Comparison of ENCODE assay signal across 8 cellular contexts in the genomic region with DNA sequence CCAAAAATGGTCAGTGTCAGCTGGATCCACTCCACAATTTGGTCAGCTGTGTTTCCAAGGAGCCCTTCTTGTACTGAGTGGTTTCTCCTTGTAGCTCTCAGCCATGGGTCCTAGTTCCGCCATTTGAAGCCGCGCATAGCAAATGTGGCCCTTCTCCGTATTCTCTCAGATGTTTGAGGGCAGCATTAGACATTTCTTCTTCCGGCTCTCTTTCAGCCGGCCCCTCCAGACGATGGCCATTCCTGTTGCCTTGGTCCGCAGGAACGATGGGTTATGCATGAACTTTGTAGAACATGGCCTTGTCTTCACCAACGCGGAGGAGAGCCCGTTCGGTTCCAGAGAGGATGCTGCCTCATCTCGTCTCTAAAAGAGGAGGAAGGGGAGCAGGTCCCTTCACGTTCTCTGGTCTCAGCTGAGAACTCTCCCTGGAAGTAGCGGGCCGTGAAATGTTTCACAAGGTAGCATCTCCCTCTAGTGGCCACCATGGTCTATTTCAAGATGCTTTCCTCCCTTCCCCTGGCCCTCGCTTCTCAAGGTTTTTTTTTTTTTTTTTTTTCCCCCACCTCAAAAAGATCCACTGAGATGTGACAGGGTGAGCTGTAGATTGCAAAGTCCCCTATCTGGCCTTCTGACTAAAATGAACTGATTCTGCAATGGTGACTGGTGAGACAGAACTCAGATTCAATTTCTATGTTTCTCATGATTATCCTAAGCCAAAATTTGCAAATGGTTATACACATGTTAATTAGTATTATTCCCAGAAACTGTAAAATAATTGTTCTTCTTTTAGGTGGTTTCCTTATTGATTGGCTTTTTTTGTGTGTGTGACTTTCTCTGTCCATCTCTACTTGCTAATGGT. TPM values are rescaled to one million over a fixed set of nuclear protein-coding genes. Genes with fewer than 3 reads are reported as not detected.
DNase-seq lines count a peak whose midpoint lies in the region; ATAC-seq and TF ChIP-seq lines count a peak whose summit lies in the region.

No MANE protein-coding gene starts in this region.

- DNase-seq in AG09309 (ENCODE audit: low read depth) (peak; percentile 49), NCI-H748 treated with DMSO at 0.1 percent for 48 hours (lab: John Stamatoyannopoulos, UW) (peak; percentile 71), medulla oblongata (ENCODE audit: extremely low spot score) (peak; percentile 92)
- peak; percentile 70 for DNase-seq in activated CD4-positive, alpha-beta memory T cell treated with anti-CD3 and anti-CD28 coated beads, Interleukin-2, amount 10 ng/mL, durations not matched to agents 7 days and 5 days
- DNase-seq in effector CD8-positive, alpha-beta T cell (lab: John Stamatoyannopoulos, UW): peak; percentile 43
- DNase-seq in stimulated activated CD8-positive, alpha-beta memory T cell treated with anti-CD3 and anti-CD28 coated beads, Interleukin-12 subunit alpha, Interleukin-12 subunit beta, amount 100 ng/mL, for 24 hours (ENCODE audit: extremely low read depth): peak; percentile 21

- peaks cover 34% of the 10 kb centered on the region for H3K4me1 Mint-ChIP-seq in activated CD4-positive, alpha-beta memory T cell treated with anti-CD3 and anti-CD28 coated beads, Interleukin-2, amount 10 ng/mL, durations not matched to agents 7 days and 5 days

- POLR2A ChIA-PET in activated CD4-positive, alpha-beta memory T cell treated with anti-CD3 and anti-CD28 coated beads, Interleukin-2, amount 10 ng/mL, durations not matched to agents 7 days and 5 days (lab: Charles Lee): interaction anchor here (1.4 to 3.1 kb wide), 4 partner anchors 54 to 61 kb away, joined by 5 to 19 read pairs (median 6); a partner anchor contains a TSS

- peak overlapping the region; percentile 85 for H3K4me3 Mint-ChIP-seq in activated CD4-positive, alpha-beta memory T cell treated with anti-CD3 and anti-CD28 coated beads, Interleukin-2, amount 10 ng/mL, durations not matched to agents 7 days and 5 days

- CTCF ChIA-PET in activated CD4-positive, alpha-beta memory T cell treated with anti-CD3 and anti-CD28 coated beads, Interleukin-2, amount 10 ng/mL, durations not matched to agents 7 days and 5 days (lab: Charles Lee): interaction anchor here (0.6 to 7.9 kb wide), 63 partner anchors 8 to 1009 kb away, joined by 3 to 219 read pairs (median 4); a partner anchor contains a TSS

- H3K9me3 Mint-ChIP-seq in activated CD4-positive, alpha-beta memory T cell treated with anti-CD3 and anti-CD28 coated beads, Interleukin-2, amount 10 ng/mL, durations not matched to agents 7 days and 5 days: no peaks in the 10 kb centered on the region

- peak overlapping the region; percentile 73 for H3K27ac Mint-ChIP-seq in activated CD4-positive, alpha-beta memory T cell treated with anti-CD3 and anti-CD28 coated beads, Interleukin-2, amount 10 ng/mL, durations not matched to agents 7 days and 5 days

- peak; percentile 74 for TF ChIP-seq CTCF in AG09309 (IDR thresholded peaks at IDR 0.05; ENCODE audit: control insufficient read depth, insufficient read depth, low read depth, low read length, missing control alignments)

- H3K4me3 ChIP-seq in AG09309 (ENCODE audit: control insufficient read depth, low read depth, low read length): peak overlapping the region; percentile 46

- ATAC-seq in GM19025 (IDR thresholded peaks at IDR 0.05; ENCODE audit: low read depth, unreplicated experiment): peak; percentile 67
- ATAC-seq in HG03521 (IDR thresholded peaks at IDR 0.05; ENCODE audit: unreplicated experiment): peak; percentile 79

- no peaks in the 10 kb centered on the region for H3K36me3 Mint-ChIP-seq in activated CD4-positive, alpha-beta memory T cell treated with anti-CD3 and anti-CD28 coated beads, Interleukin-2, amount 10 ng/mL, durations not matched to agents 7 days and 5 days (ENCODE audit: low read depth)

- H3K27me3 Mint-ChIP-seq in activated CD4-positive, alpha-beta memory T cell treated with anti-CD3 and anti-CD28 coated beads, Interleukin-2, amount 10 ng/mL, durations not matched to agents 7 days and 5 days: no peaks in the 10 kb centered on the region

RNA-seq across cellular contexts. Expression of a gene that starts 19.8 kb away (rescaled TPM):
- total RNA-seq in activated CD4-positive, alpha-beta memory T cell treated with anti-CD3 and anti-CD28 coated beads, Interleukin-2, amount 10 ng/mL, durations not matched to agents 7 days and 5 days: not detected

RNA-seq across cellular contexts. Expression of a gene that starts 54.3 kb away (rescaled TPM):
- 10 to 100 TPM; 20.5 to 22.9 TPM for total RNA-seq in activated CD4-positive, alpha-beta memory T cell treated with anti-CD3 and anti-CD28 coated beads, Interleukin-2, amount 10 ng/mL, durations not matched to agents 7 days and 5 days

Comparison
In these comparisons a context has a peak if more than half of its experiments do, and no peak if none do; other contexts are left out.
1. Peak in every context shown above with its lines: DNase-seq, ATAC-seq and H3K4me3 ChIP-seq.
2. DNase-seq: peak in every context shown above with its lines; median percentile 92 in medulla oblongata; 71 in NCI-H748 treated with DMSO at 0.1 percent for 48 hours; 70 in activated CD4-positive, alpha-beta memory T cell treated with anti-CD3 and anti-CD28 coated beads, Interleukin-2, amount 10 ng/mL, durations not matched to agents 7 days and 5 days; 49 in AG09309; 43 in effector CD8-positive, alpha-beta T cell; 21 in stimulated activated CD8-positive, alpha-beta memory T cell treated with anti-CD3 and anti-CD28 coated beads, Interleukin-12 subunit alpha, Interleukin-12 subunit beta, amount 100 ng/mL, for 24 hours.